In the genomic region with DNA sequence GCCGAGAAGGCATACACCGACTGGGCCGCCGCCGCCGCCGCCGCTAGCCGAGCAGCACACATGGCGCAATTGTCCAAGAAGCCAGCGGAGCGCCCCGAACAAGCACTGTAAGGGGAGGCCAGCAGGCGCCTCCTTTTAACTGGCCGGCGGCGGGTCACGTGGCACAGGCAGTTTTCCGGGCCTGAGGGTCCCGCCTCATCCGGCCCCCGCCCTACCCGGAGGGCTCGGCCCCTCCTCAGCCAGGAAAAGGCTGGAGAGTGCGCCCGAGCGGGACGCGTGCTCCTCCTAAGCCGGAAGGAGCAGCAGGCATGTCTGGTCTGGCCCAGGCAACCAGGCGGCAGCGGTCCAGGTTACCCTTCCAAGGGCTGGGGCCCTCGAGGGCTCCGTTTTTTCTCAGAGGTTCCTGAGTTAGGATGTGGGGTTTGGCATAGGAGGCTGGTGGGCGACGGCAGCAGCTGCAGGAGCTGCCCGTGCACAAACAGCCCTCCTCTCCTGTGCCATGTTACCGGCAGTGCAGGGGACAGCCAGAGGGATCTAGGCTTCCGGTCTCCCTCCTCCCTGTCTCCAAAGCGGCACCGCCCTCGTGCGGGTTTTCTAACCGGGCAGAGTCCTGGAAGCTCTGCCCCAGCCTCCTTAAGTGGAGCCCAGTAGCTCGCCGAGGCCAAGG, we compare ENCODE assay signal across 8 cellular contexts. TPM values are rescaled to one million over a fixed set of nuclear protein-coding genes. Genes with fewer than 3 reads are reported as not detected.
DNase-seq lines count a peak whose midpoint lies in the region; ATAC-seq and TF ChIP-seq lines count a peak whose summit lies in the region.

A gene (minus strand): TSS at position 137 of the 667 bp plus-strand sequence. CDS start 75 bp downstream, at position 62.

- peak within 1 kb of the TSS; percentile 91 for H3K27ac ChIP-seq in HEK293 (ENCODE audit: extremely low read depth, low read depth, low read length)
- H3K27ac ChIP-seq in suprapubic skin = peak within 1 kb of the TSS; percentile 95

- H3K36me3 Mint-ChIP-seq in activated naive CD4-positive, alpha-beta T cell treated with anti-CD3 and anti-CD28 coated beads, Interleukin-2, amount 50 U/mL, for 24 hours = peaks cover 11% of the 10 kb centered on the region

- POLR2A ChIA-PET in HEK293 (lab: Yijun Ruan, JAX) = interaction anchor here (0.7 to 3.0 kb wide), 9 partner anchors 16 to 336 kb away, joined by 3 to 30 read pairs (median 4); a partner anchor contains a TSS

- WGBS in suprapubic skin = 3% methylated on average over 7 of the region's 46 CpGs

- TF ChIP-seq POLR2A in NB4 (IDR thresholded peaks at IDR 0.05; ENCODE audit: extremely low read depth, insufficient read length) (peak; percentile 82), suprapubic skin (IDR thresholded peaks at IDR 0.05) (peak; percentile 88 to 97)

- TF ChIP-seq EP300 in suprapubic skin (IDR thresholded peaks at IDR 0.05) = no peak

- H3K9me3 Mint-ChIP-seq in activated naive CD4-positive, alpha-beta T cell treated with anti-CD3 and anti-CD28 coated beads, Interleukin-2, amount 50 U/mL, for 24 hours = no peaks in the 10 kb centered on the region

- H3K27ac Mint-ChIP-seq in activated naive CD4-positive, alpha-beta T cell treated with anti-CD3 and anti-CD28 coated beads, Interleukin-2, amount 50 U/mL, for 24 hours = peak within 1 kb of the TSS; percentile 94

- DNase-seq in GM03348 (ENCODE audit: low spot score) (peak; percentile 96), NB4 (ENCODE audit: low read depth) (peak; percentile 98), globus pallidus (ENCODE audit: low spot score) (peak; percentile 88), nucleus accumbens (lab: John Stamatoyannopoulos, UW) (peak; percentile 33 to 94 (median 82)), suprapubic skin (ENCODE audit: low spot score in 2 of 2) (peak; percentile 96 to 97)

- CTCF ChIA-PET in HEK293 (lab: Yijun Ruan, JAX) = interaction anchor here (1.0 to 1.6 kb wide), 2 partner anchors 18 to 19 kb away, joined by 3 to 4 read pairs; a partner anchor contains a TSS

- no peaks in the 10 kb centered on the region for H3K27me3 ChIP-seq in suprapubic skin

- H3K4me1 ChIP-seq in HEK293 (ENCODE audit: control insufficient read depth, insufficient read depth, low read length) (peaks cover 7% of the 10 kb centered on the region), suprapubic skin (peaks cover 31% of the 10 kb centered on the region)

- H3K9me3 ChIP-seq in HEK293 (ENCODE audit: control insufficient read depth, insufficient read depth, low read depth, low read length) = no peaks in the 10 kb centered on the region
- H3K9me3 ChIP-seq in suprapubic skin = no peaks in the 10 kb centered on the region

- peak within 1 kb of the TSS; percentile 96 for H3K4me3 Mint-ChIP-seq in activated naive CD4-positive, alpha-beta T cell treated with anti-CD3 and anti-CD28 coated beads, Interleukin-2, amount 50 U/mL, for 24 hours

- H3K4me3 ChIP-seq in HEK293 (ENCODE audit: low read depth, low read length) (peak within 1 kb of the TSS; percentile 68), NB4 (ENCODE audit: low read depth, low read length) (peak within 1 kb of the TSS; percentile 93), suprapubic skin (peak within 1 kb of the TSS; percentile 69)

- peaks cover 19% of the 10 kb centered on the region for H3K4me1 Mint-ChIP-seq in activated naive CD4-positive, alpha-beta T cell treated with anti-CD3 and anti-CD28 coated beads, Interleukin-2, amount 50 U/mL, for 24 hours

- TF ChIP-seq CTCF in HEK293 (tag by site-specific recombination; IDR thresholded peaks at IDR 0.05) (0 out of 2 replicates have a peak, but pooled peaks have one; percentile 6), NB4 (IDR thresholded peaks at IDR 0.05; ENCODE audit: low read depth, low read length) (no peak), suprapubic skin (IDR thresholded peaks at IDR 0.05) (no peak)

- H3K36me3 ChIP-seq in HEK293 (ENCODE audit: control insufficient read depth in 2 of 2, insufficient read depth in 1 of 2, low read length in 2 of 2) (peaks cover 3 to 59% of the 10 kb centered on the region in 2 experiments; a peak in 2 of 3 replicates), suprapubic skin (peaks cover 42% of the 10 kb centered on the region)

- ATAC-seq in SK-N-SH treated with all-trans-retinoic acid at 6 μM for 48 hours = peak; percentile 91

- no peaks in the 10 kb centered on the region for H3K27me3 Mint-ChIP-seq in activated naive CD4-positive, alpha-beta T cell treated with anti-CD3 and anti-CD28 coated beads, Interleukin-2, amount 50 U/mL, for 24 hours

TF ChIP-seq in HEK293, 187 proteins besides CTCF, POLR2A, EP300 and RAD21 (continues in another document):
- no peak for TF ChIP-seq ZNF529 (tag by site-specific recombination; IDR thresholded peaks at IDR 0.05; ENCODE audit: insufficient replicate concordance)
- TF ChIP-seq, protein P1, sequence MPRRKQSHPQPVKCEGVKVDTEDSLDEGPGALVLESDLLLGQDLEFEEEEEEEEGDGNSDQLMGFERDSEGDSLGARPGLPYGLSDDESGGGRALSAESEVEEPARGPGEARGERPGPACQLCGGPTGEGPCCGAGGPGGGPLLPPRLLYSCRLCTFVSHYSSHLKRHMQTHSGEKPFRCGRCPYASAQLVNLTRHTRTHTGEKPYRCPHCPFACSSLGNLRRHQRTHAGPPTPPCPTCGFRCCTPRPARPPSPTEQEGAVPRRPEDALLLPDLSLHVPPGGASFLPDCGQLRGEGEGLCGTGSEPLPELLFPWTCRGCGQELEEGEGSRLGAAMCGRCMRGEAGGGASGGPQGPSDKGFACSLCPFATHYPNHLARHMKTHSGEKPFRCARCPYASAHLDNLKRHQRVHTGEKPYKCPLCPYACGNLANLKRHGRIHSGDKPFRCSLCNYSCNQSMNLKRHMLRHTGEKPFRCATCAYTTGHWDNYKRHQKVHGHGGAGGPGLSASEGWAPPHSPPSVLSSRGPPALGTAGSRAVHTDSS (tag by site-specific recombination; IDR thresholded peaks at IDR 0.05) = no peak
- no peak for TF ChIP-seq ZFHX2 (tag by site-specific recombination; conservative IDR thresholded peaks at IDR 0.05)
- no peak for TF ChIP-seq ZNF138 (tag by site-specific recombination; IDR thresholded peaks at IDR 0.05; ENCODE audit: borderline replicate concordance)
- TF ChIP-seq, protein P2, sequence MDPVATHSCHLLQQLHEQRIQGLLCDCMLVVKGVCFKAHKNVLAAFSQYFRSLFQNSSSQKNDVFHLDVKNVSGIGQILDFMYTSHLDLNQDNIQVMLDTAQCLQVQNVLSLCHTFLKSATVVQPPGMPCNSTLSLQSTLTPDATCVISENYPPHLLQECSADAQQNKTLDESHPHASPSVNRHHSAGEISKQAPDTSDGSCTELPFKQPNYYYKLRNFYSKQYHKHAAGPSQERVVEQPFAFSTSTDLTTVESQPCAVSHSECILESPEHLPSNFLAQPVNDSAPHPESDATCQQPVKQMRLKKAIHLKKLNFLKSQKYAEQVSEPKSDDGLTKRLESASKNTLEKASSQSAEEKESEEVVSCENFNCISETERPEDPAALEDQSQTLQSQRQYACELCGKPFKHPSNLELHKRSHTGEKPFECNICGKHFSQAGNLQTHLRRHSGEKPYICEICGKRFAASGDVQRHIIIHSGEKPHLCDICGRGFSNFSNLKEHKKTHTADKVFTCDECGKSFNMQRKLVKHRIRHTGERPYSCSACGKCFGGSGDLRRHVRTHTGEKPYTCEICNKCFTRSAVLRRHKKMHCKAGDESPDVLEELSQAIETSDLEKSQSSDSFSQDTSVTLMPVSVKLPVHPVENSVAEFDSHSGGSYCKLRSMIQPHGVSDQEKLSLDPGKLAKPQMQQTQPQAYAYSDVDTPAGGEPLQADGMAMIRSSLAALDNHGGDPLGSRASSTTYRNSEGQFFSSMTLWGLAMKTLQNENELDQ (tag by site-specific recombination; IDR thresholded peaks at IDR 0.05; ENCODE audit: low read depth) = no peak
- peak; percentile 87 for TF ChIP-seq KLF1 (tag by site-specific recombination; IDR thresholded peaks at IDR 0.05)
- no peak for TF ChIP-seq EGR2 (tag by site-specific recombination; IDR thresholded peaks at IDR 0.05; ENCODE audit: low read depth)

TF ChIP-seq in SK-N-SH treated with all-trans-retinoic acid at 6 μM for 48 hours, 23 proteins besides CTCF, POLR2A, EP300 and RAD21 (continues in another document):
- TF ChIP-seq SNAI2 (CRISPR knock-in tag; IDR thresholded peaks at IDR 0.05) (0 out of 2 replicates have a peak, but pooled peaks have one; percentile 58), ARNTL (CRISPR knock-in tag; IDR thresholded peaks at IDR 0.05; ENCODE audit: borderline replicate concordance, low read depth) (no peak), GLIS3 (CRISPR knock-in tag; IDR thresholded peaks at IDR 0.05) (no peak; the same call in 1 of the 2 replicates), TOX (CRISPR knock-in tag; IDR thresholded peaks at IDR 0.05; ENCODE audit: borderline replicate concordance) (no peak), TCF4 (CRISPR knock-in tag; IDR thresholded peaks at IDR 0.05; ENCODE audit: borderline replicate concordance) (no peak; the same call in 1 of the 2 replicates), ZC3H10 (CRISPR knock-in tag; IDR thresholded peaks at IDR 0.05) (no peak), ZNF70 (CRISPR knock-in tag; IDR thresholded peaks at IDR 0.05) (no peak), ISL1 (CRISPR knock-in tag; IDR thresholded peaks at IDR 0.05) (no peak), ZNF8 (CRISPR knock-in tag; IDR thresholded peaks at IDR 0.05) (no peak)
- TF ChIP-seq, protein P3, sequence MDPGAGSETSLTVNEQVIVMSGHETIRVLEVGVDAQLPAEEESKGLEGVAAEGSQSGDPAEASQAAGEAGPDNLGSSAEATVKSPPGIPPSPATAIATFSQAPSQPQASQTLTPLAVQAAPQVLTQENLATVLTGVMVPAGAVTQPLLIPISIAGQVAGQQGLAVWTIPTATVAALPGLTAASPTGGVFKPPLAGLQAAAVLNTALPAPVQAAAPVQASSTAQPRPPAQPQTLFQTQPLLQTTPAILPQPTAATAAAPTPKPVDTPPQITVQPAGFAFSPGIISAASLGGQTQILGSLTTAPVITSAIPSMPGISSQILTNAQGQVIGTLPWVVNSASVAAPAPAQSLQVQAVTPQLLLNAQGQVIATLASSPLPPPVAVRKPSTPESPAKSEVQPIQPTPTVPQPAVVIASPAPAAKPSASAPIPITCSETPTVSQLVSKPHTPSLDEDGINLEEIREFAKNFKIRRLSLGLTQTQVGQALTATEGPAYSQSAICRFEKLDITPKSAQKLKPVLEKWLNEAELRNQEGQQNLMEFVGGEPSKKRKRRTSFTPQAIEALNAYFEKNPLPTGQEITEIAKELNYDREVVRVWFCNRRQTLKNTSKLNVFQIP (CRISPR knock-in tag; IDR thresholded peaks at IDR 0.05; ENCODE audit: borderline replicate concordance, low read depth) = no peak; the same call in 1 of the 2 replicates

RNA-seq across cellular contexts. Expression of the gene that starts here (rescaled TPM):
- total RNA-seq in suprapubic skin = 100 to 1,000 TPM; 115 to 130 (median 122) TPM

Comparison
In these comparisons a context has a peak if more than half of its experiments do, and no peak if none do; other contexts are left out.
1. Peak in every context shown above with its lines: DNase-seq, ATAC-seq, H3K4me3 ChIP-seq and H3K27ac ChIP-seq.